8 cellular contexts compared by ENCODE assay signal in genomic region chr17:17591408-17592265, GRCh38. TPM values are rescaled to one million over a fixed set of nuclear protein-coding genes. Genes with fewer than 3 reads are reported as not detected.
DNase-seq lines count a peak whose midpoint lies in the region; ATAC-seq, FAIRE-seq and TF ChIP-seq lines count a peak whose summit lies in the region.

A gene with protein sequence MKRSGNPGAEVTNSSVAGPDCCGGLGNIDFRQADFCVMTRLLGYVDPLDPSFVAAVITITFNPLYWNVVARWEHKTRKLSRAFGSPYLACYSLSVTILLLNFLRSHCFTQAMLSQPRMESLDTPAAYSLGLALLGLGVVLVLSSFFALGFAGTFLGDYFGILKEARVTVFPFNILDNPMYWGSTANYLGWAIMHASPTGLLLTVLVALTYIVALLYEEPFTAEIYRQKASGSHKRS (minus strand): TSS chr17:17591708. CDS start chr17:17591626, 82 bp downstream.

- H3K36me3 ChIP-seq in adrenal gland (replicated peaks in 1 of 2) (no peaks in the 10 kb centered on the region), heart right ventricle (no peaks in the 10 kb centered on the region), upper lobe of left lung (no peaks in the 10 kb centered on the region)

- peak in 2 of 6 experiments; percentile 2 to 6 for TF ChIP-seq CTCF in adrenal gland (IDR thresholded peaks at IDR 0.05)
- peak in 1 of 9 donors; percentile 9 for TF ChIP-seq CTCF in heart right ventricle (IDR thresholded peaks at IDR 0.05)
- no peak for TF ChIP-seq CTCF in upper lobe of left lung (IDR thresholded peaks at IDR 0.05)

- peaks cover 17 to 28% of the 10 kb centered on the region in 2 donors for H3K4me1 ChIP-seq in adrenal gland (replicated peaks in 1 of 2)
- peaks cover 8 to 26% (median 21%) of the 10 kb centered on the region in 9 donors for H3K4me1 ChIP-seq in heart right ventricle
- peaks cover 19 to 39% (median 29%) of the 10 kb centered on the region in 4 donors for H3K4me1 ChIP-seq in upper lobe of left lung

- TF ChIP-seq EP300 in upper lobe of left lung (IDR thresholded peaks at IDR 0.05) = no peak

- TF ChIP-seq POLR2A in GM12892 (IDR thresholded peaks at IDR 0.05; ENCODE audit: low read depth, low read length) = peak; percentile 68; the same call in 1 of the 2 replicates
- peak; percentile 25 to 70 for TF ChIP-seq POLR2A in adrenal gland (IDR thresholded peaks at IDR 0.05)
- peak in 3 of 4 donors; percentile 50 to 86 (median 59) for TF ChIP-seq POLR2A in upper lobe of left lung (IDR thresholded peaks at IDR 0.05)

- H3K9me3 ChIP-seq in adrenal gland (replicated peaks in 1 of 3) (no peaks in the 10 kb centered on the region), heart right ventricle (no peaks in the 10 kb centered on the region), upper lobe of left lung (no peaks in the 10 kb centered on the region)

- DNase-seq in GM12892 (ENCODE audit: insufficient read length) (peak; percentile 91), NCI-H146 (lab: John Stamatoyannopoulos, UW) (peak; percentile 99), T-helper 1 cell (peak; percentile 87 to 97 (median 92)), adrenal gland (peak; percentile 94 to 99 (median 98)), heart right ventricle (peak; percentile 92 to 97), posterior cingulate gyrus (peak; percentile 94 to 100 (median 98)), upper lobe of left lung (peak; percentile 97 to 98)

- H3K4me3 ChIP-seq in adrenal gland (peak within 1 kb of the TSS; percentile 34 to 97 (median 68)), heart right ventricle (peak within 1 kb of the TSS; percentile 64 to 97 (median 84)), upper lobe of left lung (peak within 1 kb of the TSS; percentile 67 to 97 (median 87))

- 0 to 1% (median 0%) methylated on average over 13 to 76 of the region's 76 CpGs for whole genome bisulfite sequencing in adrenal gland, 4 donors
- WGBS in heart right ventricle, 2 donors = 0 to 1% methylated on average over 76 of the region's 76 CpGs
- 1 to 2% methylated on average over 22 to 44 of the region's 76 CpGs for WGBS in upper lobe of left lung, 2 donors

- ATAC-seq in HG02852 (IDR thresholded peaks at IDR 0.05; ENCODE audit: unreplicated experiment) (peak; percentile 93), heart right ventricle (peak; percentile 97 to 99 (median 99)), upper lobe of left lung (ENCODE audit: low FRiP score in 2 of 2) (peak; percentile 98)

- H3K27ac ChIP-seq in adrenal gland (peak within 1 kb of the TSS; percentile 54 to 96 (median 77)), heart right ventricle (peak within 1 kb of the TSS; percentile 64 to 94 (median 90)), upper lobe of left lung (peak within 1 kb of the TSS; percentile 85 to 91 (median 88))

- H3K27me3 ChIP-seq in adrenal gland (no peaks in the 10 kb centered on the region), heart right ventricle (no peaks in the 10 kb centered on the region), upper lobe of left lung (no peaks in the 10 kb centered on the region)

- intact Hi-C loops in adrenal gland (cut with DNase I) (no loop called here), heart right ventricle (cut with DNase I) (no loop called here), posterior cingulate gyrus (cut with DNase I) (loop anchor here (1.0 kb wide), 1 partner anchor 95 kb away; the partner anchor contains the start of gene RASD1)

- FAIRE-seq in GM12892 (lab: Jason Lieb, UNC) = peak; percentile 87

RNA-seq across cellular contexts. Expression of the gene that starts here (rescaled TPM):
- 8.5 TPM for polyA plus RNA-seq in GM12892 (2012; ENCODE audit: missing spikeins)
- total RNA-seq in adrenal gland (100 to 1,000 TPM in 1 of 8 donors, 10 to 100 TPM in 7; 41.6 to 111 (median 65.3) TPM), heart right ventricle (10 to 100 TPM; 13.5 to 26.7 (median 21.1) TPM), upper lobe of left lung (10 to 100 TPM; 16.6 to 44.9 (median 32.2) TPM)
- polyA plus RNA-seq in adrenal gland (100 to 1,000 TPM in 1 of 3 donors, 10 to 100 TPM in 2; 19.7 to 141 (median 89.3) TPM), heart right ventricle (10 to 100 TPM; 50.8 to 55.2 TPM)

Comparison
In these comparisons a context has a peak if more than half of its experiments do, and no peak if none do; other contexts are left out.
1. Peak in every context shown above with its lines: DNase-seq, ATAC-seq, H3K4me3 ChIP-seq and H3K27ac ChIP-seq.